In the genomic region with DNA sequence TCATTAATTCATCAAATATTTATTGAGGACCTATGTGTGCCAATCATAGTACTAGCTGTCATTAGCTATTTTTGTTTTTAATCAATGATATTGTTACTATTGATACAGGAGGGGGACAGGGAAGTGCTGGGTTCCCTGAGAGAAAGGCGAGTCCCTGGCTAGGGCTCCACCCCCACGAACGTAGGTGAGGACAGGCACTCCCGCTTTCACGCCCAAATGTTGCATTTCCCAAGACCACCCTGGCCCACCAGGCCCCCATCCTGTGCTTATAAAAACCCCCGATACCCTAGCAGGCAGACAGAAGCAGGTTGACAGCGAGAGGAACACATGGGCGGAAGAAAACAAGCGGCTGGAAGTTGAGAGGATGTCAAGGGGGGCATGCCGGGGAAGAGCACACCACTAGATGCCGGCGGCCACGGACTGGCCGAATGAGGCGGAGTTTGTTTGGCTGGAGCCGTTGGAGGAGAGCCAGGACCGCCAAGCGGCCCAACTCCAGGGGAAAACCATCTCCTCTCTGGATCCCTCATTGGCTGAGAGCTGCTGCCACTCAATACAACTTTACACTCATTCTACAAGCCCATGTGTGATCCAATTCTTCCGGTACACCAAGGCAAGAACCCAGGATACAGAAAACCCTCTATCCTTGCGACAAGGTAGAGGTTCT, we compare ENCODE assay signal across 1 cellular context.
TF ChIP-seq lines count a peak whose summit lies in the region.

No MANE protein-coding gene starts in this region.

TF ChIP-seq in WTC11, 78 proteins besides CTCF, POLR2A, EP300 and RAD21 (continued from another document):
- TF ChIP-seq CREM (CRISPR knock-in tag; IDR thresholded peaks at IDR 0.05) (no peak), ZSCAN18 (CRISPR knock-in tag; IDR thresholded peaks at IDR 0.05) (no peak), ZNF671 (CRISPR knock-in tag; IDR thresholded peaks at IDR 0.05) (no peak), RELA (CRISPR knock-in tag; IDR thresholded peaks at IDR 0.05; ENCODE audit: borderline replicate concordance) (no peak), GTF2I (CRISPR knock-in tag; conservative IDR thresholded peaks at IDR 0.05) (no peak), HMGXB4 (CRISPR knock-in tag; IDR thresholded peaks at IDR 0.05) (no peak)
